Comparison of ENCODE assay signal across 9 cellular contexts in the genomic region with DNA sequence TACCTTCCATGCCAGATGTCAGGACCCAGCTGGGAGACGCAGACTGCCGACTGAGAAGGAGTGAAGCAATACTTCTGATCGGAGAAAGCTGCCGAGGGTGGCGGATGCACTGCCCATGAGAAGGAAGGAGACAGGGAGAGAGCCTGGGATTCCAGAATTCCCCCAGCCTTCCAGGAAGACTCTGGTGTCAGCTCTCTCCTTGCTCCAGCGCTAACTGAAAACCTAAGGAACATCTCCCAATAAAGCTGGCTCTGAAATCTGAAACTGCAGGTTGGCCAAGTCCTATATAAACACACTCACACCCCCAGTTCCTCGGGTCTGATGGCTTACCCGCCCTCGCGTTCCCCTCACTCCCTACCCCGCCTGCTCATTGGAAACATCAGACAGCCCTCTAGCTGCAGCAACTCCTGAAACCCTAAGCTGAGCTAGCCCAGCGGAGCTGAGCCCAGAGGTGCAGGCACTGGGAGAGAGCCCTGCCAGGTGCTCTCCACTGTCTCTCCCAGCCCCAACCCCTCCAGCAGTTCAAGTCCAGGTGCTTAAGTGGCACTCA. TPM values are rescaled to one million over a fixed set of nuclear protein-coding genes. Genes with fewer than 3 reads are reported as not detected.
A peak's percentile ranks its signal among the peaks of the same experiment; 100 is the strongest.
DNase-seq lines count a peak whose midpoint lies in the region; TF ChIP-seq lines count a peak whose summit lies in the region.
"Had no signal": no experiment of that assay in that cellular context is flagged by ENCODE, and none has a peak within 500 bp of the region (broad histone marks: within the 10 kb centered on the region; RNA-seq: fewer than 3 reads in every experiment).

No MANE protein-coding gene starts in this region.

- H3K4me2 ChIP-seq in neural progenitor cell: peak overlapping the region; percentile 69

- intact Hi-C loops in esophagus squamous epithelium (cut with DNase I): no loop called here

- TF ChIP-seq CTCF in esophagus squamous epithelium (IDR thresholded peaks at IDR 0.05) (peak in 3 of 6 experiments; percentile 4 to 23 (median 14)), neural progenitor cell (IDR thresholded peaks at IDR 0.05) (no peak), brain microvascular endothelial cell (IDR thresholded peaks at IDR 0.05; ENCODE audit: low read depth, low read length, missing control alignments) (no peak)

- H3K36me3 ChIP-seq in esophagus squamous epithelium (no peaks in the 10 kb centered on the region), neural progenitor cell (no peaks in the 10 kb centered on the region), brain microvascular endothelial cell (replicated peaks) (no peaks in the 10 kb centered on the region)

- no peak overlapping the region for H3K9ac ChIP-seq in neural progenitor cell

- peaks cover 9 to 32% (median 10%) of the 10 kb centered on the region in 3 donors for H3K4me1 ChIP-seq in esophagus squamous epithelium
- peaks cover 17% of the 10 kb centered on the region for H3K4me1 ChIP-seq in neural progenitor cell

- peaks cover 2% of the 10 kb centered on the region for H3K27me3 Mint-ChIP-seq in neural progenitor cell (ENCODE audit: insufficient read depth, low read depth)

- H3K27me3 ChIP-seq in esophagus squamous epithelium (no peaks in the 10 kb centered on the region), neural progenitor cell (peaks cover 27% of the 10 kb centered on the region), brain microvascular endothelial cell (replicated peaks) (peaks cover 42% of the 10 kb centered on the region)

- H3K9me3 ChIP-seq in esophagus squamous epithelium: no peaks in the 10 kb centered on the region
- H3K9me3 ChIP-seq in neural progenitor cell (ENCODE audit: low read depth): no peaks in the 10 kb centered on the region

- TF ChIP-seq POLR2A in esophagus squamous epithelium (IDR thresholded peaks at IDR 0.05): no peak

- H3K36me3 Mint-ChIP-seq in neural progenitor cell: peaks cover 10% of the 10 kb centered on the region

- no peak overlapping the region for H3K27ac Mint-ChIP-seq in neural progenitor cell

- peak overlapping the region; percentile 78 for H2AFZ ChIP-seq in neural progenitor cell (replicated peaks)

- peak overlapping the region; percentile 16 for H3K4me3 Mint-ChIP-seq in neural progenitor cell

- in situ Hi-C loops in brain microvascular endothelial cell (cut with HindIII; ENCODE audit: low pct_ligation_motif_present, low sequenced_read_pairs): no loop called here

- peaks cover 57% of the 10 kb centered on the region for H3K4me1 Mint-ChIP-seq in neural progenitor cell

- H3K4me3 ChIP-seq in esophagus squamous epithelium (peak overlapping the region in 3 of 4 donors; percentile 8 to 43 (median 11)), neural progenitor cell (no peak overlapping the region), brain microvascular endothelial cell (ENCODE audit: low read depth, low read length) (no peak overlapping the region)

- H3F3A ChIP-seq in neural progenitor cell (ENCODE audit: low read depth): peaks cover 17% of the 10 kb centered on the region

- peak overlapping the region; percentile 10 to 66 (median 30) for H3K27ac ChIP-seq in esophagus squamous epithelium
- H3K27ac ChIP-seq in neural progenitor cell: no peak overlapping the region
- no peak overlapping the region for H3K27ac ChIP-seq in brain microvascular endothelial cell

- no peaks in the 10 kb centered on the region for H3K79me2 ChIP-seq in neural progenitor cell (ENCODE audit: low read depth)

- 5 to 18% methylated on average over 9 to 10 of the region's 12 CpGs for WGBS in esophagus squamous epithelium, 2 donors

- no peaks in the 10 kb centered on the region for H4K20me1 ChIP-seq in neural progenitor cell (ENCODE audit: low read depth)

- DNase-seq in Ammon's horn (ENCODE audit: low spot score): peak; percentile 47
- DNase-seq in NCI-H2107 (lab: John Stamatoyannopoulos, UW): peak; percentile 82
- no peak for DNase-seq in esophagus squamous epithelium (lab: John Stamatoyannopoulos, UW)
- peak; percentile 64 for DNase-seq in neural progenitor cell (ENCODE audit: low spot score)
- no peak for DNase-seq in activated CD8-positive, alpha-beta memory T cell treated with anti-CD3 and anti-CD28 coated beads for 24 hours
- no peak for DNase-seq in brain microvascular endothelial cell
- DNase-seq in middle frontal gyrus (ENCODE audit: extremely low spot score, low spot score): no peak
- DNase-seq in globus pallidus (ENCODE audit: low spot score): no peak
- DNase-seq: SW 1271 had no signal

- H3K9me3 Mint-ChIP-seq in neural progenitor cell: no peaks in the 10 kb centered on the region

RNA-seq across cellular contexts. Expression of a gene that starts 52.3 kb away (rescaled TPM):
- total RNA-seq in esophagus squamous epithelium: 10 to 100 TPM in 3 of 4 donors, 1 to 10 TPM in 1; 7.4 to 40.6 (median 18.3) TPM
- total RNA-seq in neural progenitor cell (ENCODE audit: low replicate concordance): 0.58 and 1.5 TPM in 2 replicates

Comparison
In these comparisons a context has a peak if more than half of its experiments do, and no peak if none do; other contexts are left out.
1. DNase-seq: peak in Ammon's horn (single experiment), NCI-H2107 (single experiment) and neural progenitor cell (single experiment); none in esophagus squamous epithelium (single experiment), activated CD8-positive, alpha-beta memory T cell treated with anti-CD3 and anti-CD28 coated beads for 24 hours (single experiment), brain microvascular endothelial cell (single experiment), middle frontal gyrus (single experiment) and globus pallidus (single experiment).
2. H3K27ac ChIP-seq: peak in esophagus squamous epithelium (4 of 4); none in neural progenitor cell (single experiment) and brain microvascular endothelial cell (single experiment).
3. H3K4me3 ChIP-seq: peak in esophagus squamous epithelium (3 of 4); none in neural progenitor cell (single experiment) and brain microvascular endothelial cell (single experiment).